25 cellular contexts compared by ENCODE assay signal in the genomic region with DNA sequence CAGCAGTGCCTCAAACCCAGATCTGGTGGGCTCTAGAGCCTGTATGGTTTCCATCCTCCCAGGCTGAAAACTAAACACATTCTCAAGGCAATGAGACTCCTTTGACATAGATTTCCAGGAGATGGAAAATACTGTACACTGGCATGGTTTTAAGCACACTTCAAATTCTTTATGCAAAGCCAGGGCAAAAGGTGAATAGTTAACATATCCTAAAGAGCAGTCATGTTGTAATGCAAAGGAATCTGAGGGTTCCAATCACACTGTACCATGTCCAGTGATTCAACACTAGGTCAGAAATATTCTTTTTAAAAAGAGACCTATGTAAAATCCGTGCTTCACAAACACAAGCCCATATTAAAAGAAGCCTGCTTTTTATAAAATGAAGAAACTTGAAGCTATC.
"Had no signal": no experiment of that assay in that cellular context is flagged by ENCODE, and none has a peak within 500 bp of the region (broad histone marks: within the 10 kb centered on the region; RNA-seq: fewer than 3 reads in every experiment).

No MANE protein-coding gene starts in this region.

- ATAC-seq: left lung had no signal

- H3K9me3 Mint-ChIP-seq: central memory CD8-positive, alpha-beta T cell; T-helper 1 cell treated with Interleukin-12 subunit alpha and Interleukin-12 subunit beta and Interleukin-4 antibody, amounts not matched to agents 30 μg/mL and 1 μg/mL, for 36 hours had no signal

- H3K36me3 ChIP-seq: colonic mucosa, left lung, sigmoid colon, spleen, upper lobe of left lung had no signal

- H3K27me3 ChIP-seq: colonic mucosa, hepatocyte, left lung, sigmoid colon, spleen, testis, upper lobe of left lung had no signal

- H3K4me1 Mint-ChIP-seq: central memory CD8-positive, alpha-beta T cell; immature natural killer cell; naive B cell had no signal

- DNase-seq: activated CD4-positive, alpha-beta memory T cell treated with anti-CD3 and anti-CD28 coated beads for 36 hours; activated CD4-positive, alpha-beta T cell treated with anti-CD3 and anti-CD28 coated beads for 4 hours; activated CD4-positive, CD25-positive, alpha-beta regulatory T cell; activated effector memory CD4-positive, alpha-beta T cell treated with anti-CD3 and anti-CD28 coated beads, Interleukin-2, amount 50 U/mL, for 16 hours; activated naive CD4-positive, alpha-beta T cell treated with anti-CD3 and anti-CD28 coated beads, Interleukin-2, amount 50 U/mL, for 16 hours; aorta; colonic mucosa; foreskin melanocyte; glutamatergic neuron; immature natural killer cell; kidney glomerular epithelial cell; left lung; naive B cell; occipital lobe; sigmoid colon; spleen; stimulated activated CD4-positive, alpha-beta T cell treated with anti-CD3 and anti-CD28 coated beads, Interleukin-4, amount 100 ng/mL, for 1 hour; stimulated activated naive CD4-positive, alpha-beta T cell; testis; upper lobe of left lung had no signal

- H3K27ac Mint-ChIP-seq: activated CD4-positive, alpha-beta memory T cell treated with anti-CD3 and anti-CD28 coated beads for 36 hours; immature natural killer cell; naive B cell; T-helper 1 cell treated with Interleukin-12 subunit alpha and Interleukin-12 subunit beta and Interleukin-4 antibody, amounts not matched to agents 30 μg/mL and 1 μg/mL, for 36 hours had no signal

- H3K4me3 Mint-ChIP-seq: activated CD4-positive, alpha-beta memory T cell treated with anti-CD3 and anti-CD28 coated beads for 36 hours; central memory CD8-positive, alpha-beta T cell; immature natural killer cell; naive B cell; T-helper 1 cell treated with Interleukin-12 subunit alpha and Interleukin-12 subunit beta and Interleukin-4 antibody, amounts not matched to agents 30 μg/mL and 1 μg/mL, for 36 hours had no signal

- H3K4me3 ChIP-seq: colonic mucosa, hepatocyte, left lung, lung, sigmoid colon, spleen, testis, upper lobe of left lung had no signal

- H3K4me1 ChIP-seq: colonic mucosa, left lung, sigmoid colon, spleen, testis had no signal

- H3K36me3 Mint-ChIP-seq: activated CD4-positive, alpha-beta memory T cell treated with anti-CD3 and anti-CD28 coated beads for 36 hours; immature natural killer cell had no signal

- H3K9me3 ChIP-seq: colonic mucosa, left lung, sigmoid colon, testis, upper lobe of left lung had no signal

- H3K27ac ChIP-seq: colonic mucosa, epithelial cell of prostate, hepatocyte, left lung, sigmoid colon, spleen, testis, upper lobe of left lung had no signal
